Comparison of ENCODE assay signal across 9 cellular contexts in the genomic region with DNA sequence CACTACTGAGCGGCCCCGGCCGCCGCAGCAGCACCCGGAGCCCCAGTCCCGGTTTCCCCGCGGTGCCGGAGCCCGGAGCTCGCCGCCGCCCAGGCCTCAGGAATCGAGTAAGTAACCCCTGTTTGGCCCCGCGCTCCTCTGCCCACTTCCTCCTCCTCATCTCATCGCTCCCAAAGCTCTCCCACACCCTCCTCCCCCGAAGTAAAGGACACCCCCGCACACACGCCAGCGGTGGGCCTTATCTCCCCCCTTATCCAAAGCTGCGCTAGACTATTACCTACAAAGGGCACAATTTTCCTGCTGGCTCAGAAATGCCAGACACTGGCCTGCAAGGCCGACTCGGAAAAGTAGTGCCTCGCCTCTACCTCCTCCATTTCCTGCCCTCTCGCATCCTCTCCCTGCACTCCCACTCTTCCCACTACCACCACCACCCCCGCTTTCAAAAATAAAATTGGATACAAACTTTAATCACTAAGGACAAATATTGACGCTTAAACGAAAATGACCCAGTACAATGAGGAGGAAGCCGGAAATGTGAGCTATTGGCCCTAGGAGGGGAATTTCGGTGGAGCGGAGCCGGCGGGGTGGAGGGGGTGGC. TPM values are rescaled to one million over a fixed set of nuclear protein-coding genes. Genes with fewer than 3 reads are reported as not detected.
DNase-seq lines count a peak whose midpoint lies in the region; ATAC-seq, FAIRE-seq and TF ChIP-seq lines count a peak whose summit lies in the region.
"Had no signal": no experiment of that assay in that cellular context is flagged by ENCODE, and none has a peak within 500 bp of the region (broad histone marks: within the 10 kb centered on the region; RNA-seq: fewer than 3 reads in every experiment).

No MANE protein-coding gene starts in this region.

- H3K9ac ChIP-seq in astrocyte (ENCODE audit: low read length): peak overlapping the region; percentile 78

- peak overlapping the region; percentile 51 for H2AFZ ChIP-seq in astrocyte (ENCODE audit: low read depth, low read length)

- no peak for TF ChIP-seq CTCF in astrocyte (IDR thresholded peaks at IDR 0.05; ENCODE audit: insufficient read depth, low read depth, low read length)
- no peak for TF ChIP-seq CTCF in GM20000 (IDR thresholded peaks at IDR 0.05; ENCODE audit: extremely low read depth, missing control alignments)

- no peaks in the 10 kb centered on the region for H3K36me3 ChIP-seq in astrocyte (ENCODE audit: insufficient read depth, low read length)
- H3K36me3 ChIP-seq in naive thymus-derived CD4-positive, alpha-beta T cell (ENCODE audit: control insufficient read depth in 2 of 3, insufficient read depth in 3 of 3, low read length in 3 of 3): no peaks in the 10 kb centered on the region

- H3K9me3 Mint-ChIP-seq in astrocyte (ENCODE audit: unreplicated experiment): peaks cover 25% of the 10 kb centered on the region
- peaks cover 0 to 46% (median 11%) of the 10 kb centered on the region in 11 donors for H3K9me3 Mint-ChIP-seq in naive thymus-derived CD4-positive, alpha-beta T cell

- peaks cover 72% of the 10 kb centered on the region for H3K27me3 ChIP-seq in astrocyte (ENCODE audit: insufficient read depth, low read length)
- H3K27me3 ChIP-seq in naive thymus-derived CD4-positive, alpha-beta T cell (ENCODE audit: control insufficient read depth in 2 of 2, insufficient read depth in 2 of 2, low read length in 2 of 2): peaks cover 0 to 11% of the 10 kb centered on the region in 2 donors

- no peak for FAIRE-seq in astrocyte (lab: Jason Lieb, UNC)

- no peaks in the 10 kb centered on the region for H3K9me3 ChIP-seq in astrocyte (ENCODE audit: insufficient read depth, low read depth, low read length)
- peaks cover 0 to 5% (median 0%) of the 10 kb centered on the region in 3 experiments for H3K9me3 ChIP-seq in naive thymus-derived CD4-positive, alpha-beta T cell (ENCODE audit: control insufficient read depth in 2 of 3, low read length in 3 of 3)

- H3K27me3 Mint-ChIP-seq in astrocyte (ENCODE audit: low read depth, unreplicated experiment): peaks cover 75% of the 10 kb centered on the region
- peaks cover 66 to 78% (median 76%) of the 10 kb centered on the region in 5 donors for H3K27me3 Mint-ChIP-seq in naive thymus-derived CD4-positive, alpha-beta T cell

- peak; percentile 19 for ATAC-seq in HG03378 (IDR thresholded peaks at IDR 0.05; ENCODE audit: unreplicated experiment)
- no peak for ATAC-seq in naive thymus-derived CD4-positive, alpha-beta T cell
- no peak for ATAC-seq in GM21526 (IDR thresholded peaks at IDR 0.05; ENCODE audit: low FRiP score, unreplicated experiment)
- ATAC-seq: HCT116 had no signal

- peak overlapping the region; percentile 81 for H3K4me3 Mint-ChIP-seq in astrocyte (ENCODE audit: unreplicated experiment)
- H3K4me3 Mint-ChIP-seq in naive thymus-derived CD4-positive, alpha-beta T cell: peak overlapping the region; percentile 56 to 85 (median 76)

- peak overlapping the region; percentile 86 for H3K4me2 ChIP-seq in astrocyte (ENCODE audit: low read length)

- no peaks in the 10 kb centered on the region for H3K36me3 Mint-ChIP-seq in astrocyte (ENCODE audit: low read depth, unreplicated experiment)
- peaks cover 0 to 12% (median 9%) of the 10 kb centered on the region in 5 donors for H3K36me3 Mint-ChIP-seq in naive thymus-derived CD4-positive, alpha-beta T cell

- H3K4me1 ChIP-seq in astrocyte (ENCODE audit: insufficient read depth, low read length): peaks cover 3% of the 10 kb centered on the region
- no peaks in the 10 kb centered on the region for H3K4me1 ChIP-seq in naive thymus-derived CD4-positive, alpha-beta T cell (ENCODE audit: control insufficient read depth in 2 of 2, insufficient read depth in 2 of 2, low read length in 2 of 2)

- peaks cover 10% of the 10 kb centered on the region for H4K20me1 ChIP-seq in astrocyte (ENCODE audit: insufficient read depth, low read length)

- peaks cover 2% of the 10 kb centered on the region for H3K4me1 Mint-ChIP-seq in astrocyte (ENCODE audit: low read depth, unreplicated experiment)
- peaks cover 0 to 26% (median 14%) of the 10 kb centered on the region in 7 donors for H3K4me1 Mint-ChIP-seq in naive thymus-derived CD4-positive, alpha-beta T cell

- CTCF ChIA-PET in naive thymus-derived CD4-positive, alpha-beta T cell (lab: Charles Lee): no interaction called here

- peak overlapping the region; percentile 59 for H3K4me3 ChIP-seq in astrocyte (ENCODE audit: insufficient read depth, low read depth, low read length)
- H3K4me3 ChIP-seq in naive thymus-derived CD4-positive, alpha-beta T cell (ENCODE audit: low read length): no peak overlapping the region

- peaks cover 81% of the 10 kb centered on the region for H3K79me2 ChIP-seq in astrocyte (ENCODE audit: insufficient read depth, low read length)

- peak overlapping the region; percentile 41 for H3K27ac ChIP-seq in astrocyte (ENCODE audit: low read depth, low read length)
- no peak overlapping the region for H3K27ac ChIP-seq in naive thymus-derived CD4-positive, alpha-beta T cell (ENCODE audit: low read depth, low read length)

- DNase-seq in COLO668 (lab: John Stamatoyannopoulos, UW; ENCODE audit: unreplicated experiment) (peak; percentile 80), astrocyte (ENCODE audit: low read depth) (no peak), middle frontal gyrus (ENCODE audit: extremely low spot score, low spot score) (no peak), mesenteric fat pad (ENCODE audit: low spot score) (no peak), GM20000 (ENCODE audit: low spot score) (no peak)
- DNase-seq in naive thymus-derived CD4-positive, alpha-beta T cell: no peak

- peak overlapping the region; percentile 80 for H3K27ac Mint-ChIP-seq in astrocyte (ENCODE audit: unreplicated experiment)
- H3K27ac Mint-ChIP-seq in naive thymus-derived CD4-positive, alpha-beta T cell: peak overlapping the region in 2 of 9 donors; percentile 70 to 72

- intact Hi-C loops in naive thymus-derived CD4-positive, alpha-beta T cell (cut with micrococcal nuclease): no loop called here

- POLR2A ChIA-PET in naive thymus-derived CD4-positive, alpha-beta T cell (lab: Charles Lee): no interaction called here

RNA-seq across cellular contexts. Expression of a gene that starts 0.6 kb away (rescaled TPM):
- 0.07 and 0.18 TPM in 2 replicates for total RNA-seq in astrocyte
- total RNA-seq in naive thymus-derived CD4-positive, alpha-beta T cell: not detected
- not detected for polyA plus RNA-seq in naive thymus-derived CD4-positive, alpha-beta T cell
- total RNA-seq in mesenteric fat pad: not detected
